In the genomic region with DNA sequence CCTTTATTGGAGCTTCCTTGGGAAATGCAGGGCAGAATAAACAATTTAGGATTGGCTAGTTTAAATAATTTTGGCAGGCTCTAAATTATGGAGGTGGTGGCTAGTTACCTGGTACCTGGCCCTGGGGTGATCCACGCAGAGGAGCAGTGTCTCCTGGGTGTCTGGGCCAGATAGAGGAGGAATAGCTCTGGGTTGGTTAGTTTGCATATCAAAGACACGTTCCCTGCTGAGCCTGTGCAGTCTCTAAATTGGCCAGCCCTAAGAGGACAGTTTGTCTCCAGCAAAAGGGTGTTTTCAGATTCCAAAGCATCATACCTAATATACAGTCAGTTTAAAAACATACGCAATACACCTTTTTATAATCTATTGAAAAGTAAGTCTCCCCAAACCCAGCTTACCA, we compare ENCODE assay signal across 1 cellular context.
TF ChIP-seq lines count a peak whose summit lies in the region.

No MANE protein-coding gene starts in this region.

TF ChIP-seq in WTC11, 78 proteins besides CTCF, POLR2A, EP300 and RAD21 (continued from another document):
- TF ChIP-seq, protein P1, sequence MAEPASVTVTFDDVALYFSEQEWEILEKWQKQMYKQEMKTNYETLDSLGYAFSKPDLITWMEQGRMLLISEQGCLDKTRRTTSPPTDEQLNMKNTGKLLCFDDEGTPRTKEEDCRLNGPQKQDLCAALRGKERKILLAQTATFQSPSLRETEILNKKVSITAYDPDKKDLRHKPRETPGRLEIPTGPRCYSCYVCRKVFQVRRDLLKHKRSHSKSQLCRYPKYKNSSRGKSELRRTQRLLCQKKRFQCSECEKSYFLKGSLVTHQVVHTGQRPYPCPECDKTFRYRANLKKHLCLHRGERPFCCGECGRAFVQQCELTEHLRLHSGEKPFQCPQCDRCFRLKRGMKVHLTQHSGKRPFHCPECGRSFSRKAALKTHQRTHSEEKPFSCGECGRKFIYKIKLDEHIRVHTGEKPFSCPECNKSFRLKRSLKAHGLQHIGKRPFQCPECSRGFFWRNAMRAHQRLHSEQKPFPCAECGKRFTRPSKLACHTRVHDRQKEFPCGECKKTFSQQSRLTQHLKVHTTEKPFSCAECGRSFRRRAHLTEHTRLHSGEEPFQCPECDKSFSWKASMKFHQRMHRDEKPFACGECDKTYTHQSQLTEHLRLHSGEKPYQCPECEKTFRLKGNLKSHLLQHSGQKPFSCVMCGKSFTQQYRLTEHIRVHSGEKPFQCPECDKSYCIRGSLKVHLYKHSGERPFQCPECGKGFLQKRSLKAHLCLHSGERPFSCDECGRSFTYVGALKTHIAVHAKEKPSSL (CRISPR knock-in tag; conservative IDR thresholded peaks at IDR 0.05): no peak
- TF ChIP-seq NR3C1 (CRISPR knock-in tag; conservative IDR thresholded peaks at IDR 0.05; ENCODE audit: low read depth) (no peak), ZNF138 (CRISPR knock-in tag; conservative IDR thresholded peaks at IDR 0.05) (no peak), SMAD3 (CRISPR knock-in tag; IDR thresholded peaks at IDR 0.05; ENCODE audit: borderline replicate concordance) (no peak), FOXJ3 (CRISPR knock-in tag; IDR thresholded peaks at IDR 0.05; ENCODE audit: borderline replicate concordance) (no peak), NFE2L1 (CRISPR knock-in tag; IDR thresholded peaks at IDR 0.05) (no peak)
- TF ChIP-seq, protein P2, sequence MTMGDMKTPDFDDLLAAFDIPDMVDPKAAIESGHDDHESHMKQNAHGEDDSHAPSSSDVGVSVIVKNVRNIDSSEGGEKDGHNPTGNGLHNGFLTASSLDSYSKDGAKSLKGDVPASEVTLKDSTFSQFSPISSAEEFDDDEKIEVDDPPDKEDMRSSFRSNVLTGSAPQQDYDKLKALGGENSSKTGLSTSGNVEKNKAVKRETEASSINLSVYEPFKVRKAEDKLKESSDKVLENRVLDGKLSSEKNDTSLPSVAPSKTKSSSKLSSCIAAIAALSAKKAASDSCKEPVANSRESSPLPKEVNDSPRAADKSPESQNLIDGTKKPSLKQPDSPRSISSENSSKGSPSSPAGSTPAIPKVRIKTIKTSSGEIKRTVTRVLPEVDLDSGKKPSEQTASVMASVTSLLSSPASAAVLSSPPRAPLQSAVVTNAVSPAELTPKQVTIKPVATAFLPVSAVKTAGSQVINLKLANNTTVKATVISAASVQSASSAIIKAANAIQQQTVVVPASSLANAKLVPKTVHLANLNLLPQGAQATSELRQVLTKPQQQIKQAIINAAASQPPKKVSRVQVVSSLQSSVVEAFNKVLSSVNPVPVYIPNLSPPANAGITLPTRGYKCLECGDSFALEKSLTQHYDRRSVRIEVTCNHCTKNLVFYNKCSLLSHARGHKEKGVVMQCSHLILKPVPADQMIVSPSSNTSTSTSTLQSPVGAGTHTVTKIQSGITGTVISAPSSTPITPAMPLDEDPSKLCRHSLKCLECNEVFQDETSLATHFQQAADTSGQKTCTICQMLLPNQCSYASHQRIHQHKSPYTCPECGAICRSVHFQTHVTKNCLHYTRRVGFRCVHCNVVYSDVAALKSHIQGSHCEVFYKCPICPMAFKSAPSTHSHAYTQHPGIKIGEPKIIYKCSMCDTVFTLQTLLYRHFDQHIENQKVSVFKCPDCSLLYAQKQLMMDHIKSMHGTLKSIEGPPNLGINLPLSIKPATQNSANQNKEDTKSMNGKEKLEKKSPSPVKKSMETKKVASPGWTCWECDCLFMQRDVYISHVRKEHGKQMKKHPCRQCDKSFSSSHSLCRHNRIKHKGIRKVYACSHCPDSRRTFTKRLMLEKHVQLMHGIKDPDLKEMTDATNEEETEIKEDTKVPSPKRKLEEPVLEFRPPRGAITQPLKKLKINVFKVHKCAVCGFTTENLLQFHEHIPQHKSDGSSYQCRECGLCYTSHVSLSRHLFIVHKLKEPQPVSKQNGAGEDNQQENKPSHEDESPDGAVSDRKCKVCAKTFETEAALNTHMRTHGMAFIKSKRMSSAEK (CRISPR knock-in tag; IDR thresholded peaks at IDR 0.05; ENCODE audit: borderline replicate concordance): no peak
- TF ChIP-seq, protein P3, sequence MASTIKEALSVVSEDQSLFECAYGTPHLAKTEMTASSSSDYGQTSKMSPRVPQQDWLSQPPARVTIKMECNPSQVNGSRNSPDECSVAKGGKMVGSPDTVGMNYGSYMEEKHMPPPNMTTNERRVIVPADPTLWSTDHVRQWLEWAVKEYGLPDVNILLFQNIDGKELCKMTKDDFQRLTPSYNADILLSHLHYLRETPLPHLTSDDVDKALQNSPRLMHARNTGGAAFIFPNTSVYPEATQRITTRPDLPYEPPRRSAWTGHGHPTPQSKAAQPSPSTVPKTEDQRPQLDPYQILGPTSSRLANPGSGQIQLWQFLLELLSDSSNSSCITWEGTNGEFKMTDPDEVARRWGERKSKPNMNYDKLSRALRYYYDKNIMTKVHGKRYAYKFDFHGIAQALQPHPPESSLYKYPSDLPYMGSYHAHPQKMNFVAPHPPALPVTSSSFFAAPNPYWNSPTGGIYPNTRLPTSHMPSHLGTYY (CRISPR knock-in tag; IDR thresholded peaks at IDR 0.05): no peak
- TF ChIP-seq, protein P4, sequence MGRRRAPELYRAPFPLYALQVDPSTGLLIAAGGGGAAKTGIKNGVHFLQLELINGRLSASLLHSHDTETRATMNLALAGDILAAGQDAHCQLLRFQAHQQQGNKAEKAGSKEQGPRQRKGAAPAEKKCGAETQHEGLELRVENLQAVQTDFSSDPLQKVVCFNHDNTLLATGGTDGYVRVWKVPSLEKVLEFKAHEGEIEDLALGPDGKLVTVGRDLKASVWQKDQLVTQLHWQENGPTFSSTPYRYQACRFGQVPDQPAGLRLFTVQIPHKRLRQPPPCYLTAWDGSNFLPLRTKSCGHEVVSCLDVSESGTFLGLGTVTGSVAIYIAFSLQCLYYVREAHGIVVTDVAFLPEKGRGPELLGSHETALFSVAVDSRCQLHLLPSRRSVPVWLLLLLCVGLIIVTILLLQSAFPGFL (CRISPR knock-in tag; IDR thresholded peaks at IDR 0.05; ENCODE audit: borderline replicate concordance): no peak
- TF ChIP-seq, protein P5, sequence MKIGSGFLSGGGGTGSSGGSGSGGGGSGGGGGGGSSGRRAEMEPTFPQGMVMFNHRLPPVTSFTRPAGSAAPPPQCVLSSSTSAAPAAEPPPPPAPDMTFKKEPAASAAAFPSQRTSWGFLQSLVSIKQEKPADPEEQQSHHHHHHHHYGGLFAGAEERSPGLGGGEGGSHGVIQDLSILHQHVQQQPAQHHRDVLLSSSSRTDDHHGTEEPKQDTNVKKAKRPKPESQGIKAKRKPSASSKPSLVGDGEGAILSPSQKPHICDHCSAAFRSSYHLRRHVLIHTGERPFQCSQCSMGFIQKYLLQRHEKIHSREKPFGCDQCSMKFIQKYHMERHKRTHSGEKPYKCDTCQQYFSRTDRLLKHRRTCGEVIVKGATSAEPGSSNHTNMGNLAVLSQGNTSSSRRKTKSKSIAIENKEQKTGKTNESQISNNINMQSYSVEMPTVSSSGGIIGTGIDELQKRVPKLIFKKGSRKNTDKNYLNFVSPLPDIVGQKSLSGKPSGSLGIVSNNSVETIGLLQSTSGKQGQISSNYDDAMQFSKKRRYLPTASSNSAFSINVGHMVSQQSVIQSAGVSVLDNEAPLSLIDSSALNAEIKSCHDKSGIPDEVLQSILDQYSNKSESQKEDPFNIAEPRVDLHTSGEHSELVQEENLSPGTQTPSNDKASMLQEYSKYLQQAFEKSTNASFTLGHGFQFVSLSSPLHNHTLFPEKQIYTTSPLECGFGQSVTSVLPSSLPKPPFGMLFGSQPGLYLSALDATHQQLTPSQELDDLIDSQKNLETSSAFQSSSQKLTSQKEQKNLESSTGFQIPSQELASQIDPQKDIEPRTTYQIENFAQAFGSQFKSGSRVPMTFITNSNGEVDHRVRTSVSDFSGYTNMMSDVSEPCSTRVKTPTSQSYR (CRISPR knock-in tag; IDR thresholded peaks at IDR 0.05): no peak
- TF ChIP-seq, protein P6, sequence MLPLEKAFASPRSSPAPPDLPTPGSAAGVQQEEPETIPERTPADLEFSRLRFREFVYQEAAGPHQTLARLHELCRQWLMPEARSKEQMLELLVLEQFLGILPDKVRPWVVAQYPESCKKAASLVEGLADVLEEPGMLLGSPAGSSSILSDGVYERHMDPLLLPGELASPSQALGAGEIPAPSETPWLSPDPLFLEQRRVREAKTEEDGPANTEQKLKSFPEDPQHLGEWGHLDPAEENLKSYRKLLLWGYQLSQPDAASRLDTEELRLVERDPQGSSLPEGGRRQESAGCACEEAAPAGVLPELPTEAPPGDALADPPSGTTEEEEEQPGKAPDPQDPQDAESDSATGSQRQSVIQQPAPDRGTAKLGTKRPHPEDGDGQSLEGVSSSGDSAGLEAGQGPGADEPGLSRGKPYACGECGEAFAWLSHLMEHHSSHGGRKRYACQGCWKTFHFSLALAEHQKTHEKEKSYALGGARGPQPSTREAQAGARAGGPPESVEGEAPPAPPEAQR (CRISPR knock-in tag; IDR thresholded peaks at IDR 0.05): no peak
- TF ChIP-seq, protein P7, sequence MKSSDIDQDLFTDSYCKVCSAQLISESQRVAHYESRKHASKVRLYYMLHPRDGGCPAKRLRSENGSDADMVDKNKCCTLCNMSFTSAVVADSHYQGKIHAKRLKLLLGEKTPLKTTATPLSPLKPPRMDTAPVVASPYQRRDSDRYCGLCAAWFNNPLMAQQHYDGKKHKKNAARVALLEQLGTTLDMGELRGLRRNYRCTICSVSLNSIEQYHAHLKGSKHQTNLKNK (CRISPR knock-in tag; IDR thresholded peaks at IDR 0.05): no peak
- TF ChIP-seq, protein P8, sequence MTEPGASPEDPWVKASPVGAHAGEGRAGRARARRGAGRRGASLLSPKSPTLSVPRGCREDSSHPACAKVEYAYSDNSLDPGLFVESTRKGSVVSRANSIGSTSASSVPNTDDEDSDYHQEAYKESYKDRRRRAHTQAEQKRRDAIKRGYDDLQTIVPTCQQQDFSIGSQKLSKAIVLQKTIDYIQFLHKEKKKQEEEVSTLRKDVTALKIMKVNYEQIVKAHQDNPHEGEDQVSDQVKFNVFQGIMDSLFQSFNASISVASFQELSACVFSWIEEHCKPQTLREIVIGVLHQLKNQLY (CRISPR knock-in tag; IDR thresholded peaks at IDR 0.05): no peak
